Comparison of ENCODE assay signal across 1 cellular context in genomic region chr1:39080884-39081265, GRCh38.
TF ChIP-seq lines count a peak whose summit lies in the region.

No MANE protein-coding gene starts in this region.

TF ChIP-seq in HepG2, 621 proteins besides CTCF, POLR2A, EP300 and RAD21 (continued from another document and continues in another):
- no peak for TF ChIP-seq REXO4 (CRISPR knock-in tag; IDR thresholded peaks at IDR 0.05; ENCODE audit: borderline replicate concordance)
- TF ChIP-seq RARA (CRISPR knock-in tag; IDR thresholded peaks at IDR 0.05): peak; percentile 23; the same call in 1 of the 2 replicates
- no peak for TF ChIP-seq ZNF7 (CRISPR knock-in tag; IDR thresholded peaks at IDR 0.05)
- no peak for TF ChIP-seq ZKSCAN8 (CRISPR knock-in tag; IDR thresholded peaks at IDR 0.05; ENCODE audit: borderline replicate concordance)
- TF ChIP-seq, protein P1, sequence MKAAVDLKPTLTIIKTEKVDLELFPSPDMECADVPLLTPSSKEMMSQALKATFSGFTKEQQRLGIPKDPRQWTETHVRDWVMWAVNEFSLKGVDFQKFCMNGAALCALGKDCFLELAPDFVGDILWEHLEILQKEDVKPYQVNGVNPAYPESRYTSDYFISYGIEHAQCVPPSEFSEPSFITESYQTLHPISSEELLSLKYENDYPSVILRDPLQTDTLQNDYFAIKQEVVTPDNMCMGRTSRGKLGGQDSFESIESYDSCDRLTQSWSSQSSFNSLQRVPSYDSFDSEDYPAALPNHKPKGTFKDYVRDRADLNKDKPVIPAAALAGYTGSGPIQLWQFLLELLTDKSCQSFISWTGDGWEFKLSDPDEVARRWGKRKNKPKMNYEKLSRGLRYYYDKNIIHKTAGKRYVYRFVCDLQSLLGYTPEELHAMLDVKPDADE (CRISPR knock-in tag; IDR thresholded peaks at IDR 0.05): no peak
- no peak for TF ChIP-seq KMT2B (CRISPR knock-in tag; IDR thresholded peaks at IDR 0.05)
- TF ChIP-seq NCOA1 (CRISPR knock-in tag; IDR thresholded peaks at IDR 0.05): no peak
- TF ChIP-seq ZNF572 (CRISPR knock-in tag; IDR thresholded peaks at IDR 0.05): no peak
- no peak for TF ChIP-seq ZNF773 (CRISPR knock-in tag; IDR thresholded peaks at IDR 0.05; ENCODE audit: borderline replicate concordance)
- no peak for TF ChIP-seq FOXP1 (IDR thresholded peaks at IDR 0.05)
- no peak for TF ChIP-seq FOXP1 (CRISPR knock-in tag; IDR thresholded peaks at IDR 0.05)
- TF ChIP-seq, protein P2, sequence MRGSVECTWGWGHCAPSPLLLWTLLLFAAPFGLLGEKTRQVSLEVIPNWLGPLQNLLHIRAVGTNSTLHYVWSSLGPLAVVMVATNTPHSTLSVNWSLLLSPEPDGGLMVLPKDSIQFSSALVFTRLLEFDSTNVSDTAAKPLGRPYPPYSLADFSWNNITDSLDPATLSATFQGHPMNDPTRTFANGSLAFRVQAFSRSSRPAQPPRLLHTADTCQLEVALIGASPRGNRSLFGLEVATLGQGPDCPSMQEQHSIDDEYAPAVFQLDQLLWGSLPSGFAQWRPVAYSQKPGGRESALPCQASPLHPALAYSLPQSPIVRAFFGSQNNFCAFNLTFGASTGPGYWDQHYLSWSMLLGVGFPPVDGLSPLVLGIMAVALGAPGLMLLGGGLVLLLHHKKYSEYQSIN (CRISPR knock-in tag; IDR thresholded peaks at IDR 0.05; ENCODE audit: borderline replicate concordance): no peak
- no peak for TF ChIP-seq HDAC1 (CRISPR knock-in tag; IDR thresholded peaks at IDR 0.05)
- TF ChIP-seq, protein P3, sequence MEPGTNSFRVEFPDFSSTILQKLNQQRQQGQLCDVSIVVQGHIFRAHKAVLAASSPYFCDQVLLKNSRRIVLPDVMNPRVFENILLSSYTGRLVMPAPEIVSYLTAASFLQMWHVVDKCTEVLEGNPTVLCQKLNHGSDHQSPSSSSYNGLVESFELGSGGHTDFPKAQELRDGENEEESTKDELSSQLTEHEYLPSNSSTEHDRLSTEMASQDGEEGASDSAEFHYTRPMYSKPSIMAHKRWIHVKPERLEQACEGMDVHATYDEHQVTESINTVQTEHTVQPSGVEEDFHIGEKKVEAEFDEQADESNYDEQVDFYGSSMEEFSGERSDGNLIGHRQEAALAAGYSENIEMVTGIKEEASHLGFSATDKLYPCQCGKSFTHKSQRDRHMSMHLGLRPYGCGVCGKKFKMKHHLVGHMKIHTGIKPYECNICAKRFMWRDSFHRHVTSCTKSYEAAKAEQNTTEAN (CRISPR knock-in tag; conservative IDR thresholded peaks at IDR 0.05): no peak
- TF ChIP-seq ZNF746 (CRISPR knock-in tag; IDR thresholded peaks at IDR 0.05): no peak
- peak; percentile 32; the same call in 1 of the 2 replicates for TF ChIP-seq ZBTB10 (CRISPR knock-in tag; IDR thresholded peaks at IDR 0.05; ENCODE audit: borderline replicate concordance)
- no peak for TF ChIP-seq ZNF687 (CRISPR knock-in tag; IDR thresholded peaks at IDR 0.05)
- no peak for TF ChIP-seq ZZZ3 (CRISPR knock-in tag; IDR thresholded peaks at IDR 0.05; ENCODE audit: borderline replicate concordance)
- TF ChIP-seq, protein P4, sequence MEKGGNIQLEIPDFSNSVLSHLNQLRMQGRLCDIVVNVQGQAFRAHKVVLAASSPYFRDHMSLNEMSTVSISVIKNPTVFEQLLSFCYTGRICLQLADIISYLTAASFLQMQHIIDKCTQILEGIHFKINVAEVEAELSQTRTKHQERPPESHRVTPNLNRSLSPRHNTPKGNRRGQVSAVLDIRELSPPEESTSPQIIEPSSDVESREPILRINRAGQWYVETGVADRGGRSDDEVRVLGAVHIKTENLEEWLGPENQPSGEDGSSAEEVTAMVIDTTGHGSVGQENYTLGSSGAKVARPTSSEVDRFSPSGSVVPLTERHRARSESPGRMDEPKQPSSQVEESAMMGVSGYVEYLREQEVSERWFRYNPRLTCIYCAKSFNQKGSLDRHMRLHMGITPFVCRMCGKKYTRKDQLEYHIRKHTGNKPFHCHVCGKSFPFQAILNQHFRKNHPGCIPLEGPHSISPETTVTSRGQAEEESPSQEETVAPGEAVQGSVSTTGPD (CRISPR knock-in tag; IDR thresholded peaks at IDR 0.05): no peak
- no peak for TF ChIP-seq NPAS2 (CRISPR knock-in tag; IDR thresholded peaks at IDR 0.05; ENCODE audit: borderline replicate concordance)
- peak; percentile 5; the same call in 1 of the 2 replicates for TF ChIP-seq ZMYM3 (CRISPR knock-in tag; IDR thresholded peaks at IDR 0.05)
- no peak for TF ChIP-seq TBL1XR1 (IDR thresholded peaks at IDR 0.05; ENCODE audit: borderline replicate concordance, low read length, partially characterized antibody)
- TF ChIP-seq ZNF383 (CRISPR knock-in tag; IDR thresholded peaks at IDR 0.05; ENCODE audit: borderline replicate concordance): no peak
- TF ChIP-seq, protein P5, sequence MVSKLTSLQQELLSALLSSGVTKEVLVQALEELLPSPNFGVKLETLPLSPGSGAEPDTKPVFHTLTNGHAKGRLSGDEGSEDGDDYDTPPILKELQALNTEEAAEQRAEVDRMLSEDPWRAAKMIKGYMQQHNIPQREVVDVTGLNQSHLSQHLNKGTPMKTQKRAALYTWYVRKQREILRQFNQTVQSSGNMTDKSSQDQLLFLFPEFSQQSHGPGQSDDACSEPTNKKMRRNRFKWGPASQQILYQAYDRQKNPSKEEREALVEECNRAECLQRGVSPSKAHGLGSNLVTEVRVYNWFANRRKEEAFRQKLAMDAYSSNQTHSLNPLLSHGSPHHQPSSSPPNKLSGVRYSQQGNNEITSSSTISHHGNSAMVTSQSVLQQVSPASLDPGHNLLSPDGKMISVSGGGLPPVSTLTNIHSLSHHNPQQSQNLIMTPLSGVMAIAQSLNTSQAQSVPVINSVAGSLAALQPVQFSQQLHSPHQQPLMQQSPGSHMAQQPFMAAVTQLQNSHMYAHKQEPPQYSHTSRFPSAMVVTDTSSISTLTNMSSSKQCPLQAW (CRISPR knock-in tag; IDR thresholded peaks at IDR 0.05): 0 out of 2 replicates have a peak, but pooled peaks have one; percentile 30
- no peak for TF ChIP-seq HOXA3 (CRISPR knock-in tag; IDR thresholded peaks at IDR 0.05)
- TF ChIP-seq HNRNPH1 (optimal IDR thresholded peaks at IDR 0.05; ENCODE audit: low read depth, low read length): no peak
- no peak for TF ChIP-seq ZNF550 (CRISPR knock-in tag; IDR thresholded peaks at IDR 0.05; ENCODE audit: borderline replicate concordance)
- peak; percentile 1 for TF ChIP-seq HNRNPLL (IDR thresholded peaks at IDR 0.05; ENCODE audit: low read depth, low read length, poor library complexity, severe bottlenecking)
- TF ChIP-seq, protein P6, sequence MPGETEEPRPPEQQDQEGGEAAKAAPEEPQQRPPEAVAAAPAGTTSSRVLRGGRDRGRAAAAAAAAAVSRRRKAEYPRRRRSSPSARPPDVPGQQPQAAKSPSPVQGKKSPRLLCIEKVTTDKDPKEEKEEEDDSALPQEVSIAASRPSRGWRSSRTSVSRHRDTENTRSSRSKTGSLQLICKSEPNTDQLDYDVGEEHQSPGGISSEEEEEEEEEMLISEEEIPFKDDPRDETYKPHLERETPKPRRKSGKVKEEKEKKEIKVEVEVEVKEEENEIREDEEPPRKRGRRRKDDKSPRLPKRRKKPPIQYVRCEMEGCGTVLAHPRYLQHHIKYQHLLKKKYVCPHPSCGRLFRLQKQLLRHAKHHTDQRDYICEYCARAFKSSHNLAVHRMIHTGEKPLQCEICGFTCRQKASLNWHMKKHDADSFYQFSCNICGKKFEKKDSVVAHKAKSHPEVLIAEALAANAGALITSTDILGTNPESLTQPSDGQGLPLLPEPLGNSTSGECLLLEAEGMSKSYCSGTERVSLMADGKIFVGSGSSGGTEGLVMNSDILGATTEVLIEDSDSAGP (CRISPR knock-in tag; IDR thresholded peaks at IDR 0.05; ENCODE audit: borderline replicate concordance): no peak
- TF ChIP-seq, protein P7, sequence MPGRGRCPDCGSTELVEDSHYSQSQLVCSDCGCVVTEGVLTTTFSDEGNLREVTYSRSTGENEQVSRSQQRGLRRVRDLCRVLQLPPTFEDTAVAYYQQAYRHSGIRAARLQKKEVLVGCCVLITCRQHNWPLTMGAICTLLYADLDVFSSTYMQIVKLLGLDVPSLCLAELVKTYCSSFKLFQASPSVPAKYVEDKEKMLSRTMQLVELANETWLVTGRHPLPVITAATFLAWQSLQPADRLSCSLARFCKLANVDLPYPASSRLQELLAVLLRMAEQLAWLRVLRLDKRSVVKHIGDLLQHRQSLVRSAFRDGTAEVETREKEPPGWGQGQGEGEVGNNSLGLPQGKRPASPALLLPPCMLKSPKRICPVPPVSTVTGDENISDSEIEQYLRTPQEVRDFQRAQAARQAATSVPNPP (CRISPR knock-in tag; IDR thresholded peaks at IDR 0.05): no peak
- no peak for TF ChIP-seq NFYB (CRISPR knock-in tag; IDR thresholded peaks at IDR 0.05)
- TF ChIP-seq SKIL (CRISPR knock-in tag; IDR thresholded peaks at IDR 0.05; ENCODE audit: borderline replicate concordance): no peak
- TF ChIP-seq, protein P8, sequence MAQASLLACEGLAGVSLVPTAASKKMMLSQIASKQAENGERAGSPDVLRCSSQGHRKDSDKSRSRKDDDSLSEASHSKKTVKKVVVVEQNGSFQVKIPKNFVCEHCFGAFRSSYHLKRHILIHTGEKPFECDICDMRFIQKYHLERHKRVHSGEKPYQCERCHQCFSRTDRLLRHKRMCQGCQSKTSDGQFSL (CRISPR knock-in tag; IDR thresholded peaks at IDR 0.05): no peak
- TF ChIP-seq NFIC (IDR thresholded peaks at IDR 0.05; ENCODE audit: low read length): no peak
- TF ChIP-seq JUND (CRISPR knock-in tag; IDR thresholded peaks at IDR 0.05): no peak
- TF ChIP-seq CENPX (CRISPR knock-in tag; IDR thresholded peaks at IDR 0.05): no peak
- TF ChIP-seq ZUFSP (CRISPR knock-in tag; IDR thresholded peaks at IDR 0.05; ENCODE audit: borderline replicate concordance): no peak
- TF ChIP-seq ZNF563 (CRISPR knock-in tag; IDR thresholded peaks at IDR 0.05): no peak
